ENCODE assay signal across 8 cellular contexts in genomic region chr19:1098177-1099051, GRCh38. TPM values are rescaled to one million over a fixed set of nuclear protein-coding genes. Genes with fewer than 3 reads are reported as not detected.
DNase-seq lines count a peak whose midpoint lies in the region; ATAC-seq, FAIRE-seq and TF ChIP-seq lines count a peak whose summit lies in the region.

No MANE protein-coding gene starts in this region.

- no peak overlapping the region for H3K27ac ChIP-seq in H1 (ENCODE audit: low read depth, low read length)
- H3K27ac ChIP-seq in osteoblast (ENCODE audit: low read depth, low read length): peak overlapping the region; percentile 48

- no peaks in the 10 kb centered on the region for H3K9me3 ChIP-seq in H1 (ENCODE audit: insufficient read depth in 2 of 2, low read depth in 1 of 2, low read length in 1 of 2)
- H3K9me3 ChIP-seq in osteoblast (ENCODE audit: low read depth, low read length): no peaks in the 10 kb centered on the region

- 0 out of 2 replicates have a peak overlapping the region, but pooled peaks have one; percentile 60 for H2BK12ac ChIP-seq in H1 (ENCODE audit: low read depth, low read length)

- H3K23ac ChIP-seq in H1 (ENCODE audit: insufficient read length): no peak overlapping the region

- H3K4me1 ChIP-seq in H1 (replicated peaks in 1 of 4; ENCODE audit: control insufficient read depth in 3 of 4, insufficient read depth in 4 of 4, low read length in 3 of 4) (peaks cover 4 to 21% (median 9%) of the 10 kb centered on the region in 4 experiments), osteoblast (ENCODE audit: insufficient read depth, low read length) (peaks cover 47% of the 10 kb centered on the region)

- H3K27me3 ChIP-seq in H1 (replicated peaks in 1 of 4; ENCODE audit: control insufficient read depth in 3 of 4, extremely low read depth in 1 of 4, insufficient read depth in 3 of 4, low read length in 3 of 4) (0 out of 7 replicates have a peak, but pooled peaks cover 0 to 2% (median 0%) of the 10 kb centered on the region in 4 experiments), osteoblast (ENCODE audit: insufficient read depth, low read length) (no peaks in the 10 kb centered on the region)

- no peak overlapping the region for H4K5ac ChIP-seq in H1 (ENCODE audit: insufficient read length, low read depth, low read length)

- peak overlapping the region; percentile 72; the same call in 1 of the 2 replicates for H2BK20ac ChIP-seq in H1 (ENCODE audit: low read length)

- DNase-seq in COLO668 (lab: John Stamatoyannopoulos, UW; ENCODE audit: unreplicated experiment): peak; percentile 43
- DNase-seq in NCI-H2029 (lab: John Stamatoyannopoulos, UW): peak; percentile 88
- DNase-seq in H1 (ENCODE audit: low read depth in 1 of 2, low spot score in 2 of 2): no peak
- DNase-seq in osteoblast (ENCODE audit: insufficient read length, low spot score, missing footprints): no peak
- DNase-seq in amygdala (lab: John Stamatoyannopoulos, UW): no peak
- DNase-seq in SW 1271 (lab: John Stamatoyannopoulos, UW): no peak
- DNase-seq in midbrain (lab: John Stamatoyannopoulos, UW): no peak

- peaks cover 8 to 16% of the 10 kb centered on the region in 2 experiments for H3K79me2 ChIP-seq in H1 (ENCODE audit: control insufficient read depth in 1 of 2, insufficient read depth in 2 of 2, low read length in 2 of 2)
- H3K79me2 ChIP-seq in osteoblast (ENCODE audit: insufficient read depth, low read length): peaks cover 17% of the 10 kb centered on the region

- H2AFZ ChIP-seq in H1 (ENCODE audit: low read length) (no peak overlapping the region), osteoblast (ENCODE audit: low read length) (no peak overlapping the region)

- TF ChIP-seq CTCF in H1 (IDR thresholded peaks at IDR 0.05; ENCODE audit: control extremely low read depth in 1 of 3, insufficient read depth in 1 of 3, low read depth in 1 of 3, low read length in 3 of 3) (no peak), osteoblast (IDR thresholded peaks at IDR 0.05; ENCODE audit: extremely low read depth, low read depth, low read length) (no peak)

- H3K18ac ChIP-seq in H1 (ENCODE audit: extremely low read depth, low read length): no peak overlapping the region

- 0 out of 2 replicates have a peak overlapping the region, but pooled peaks have one; percentile 24 for H2BK5ac ChIP-seq in H1 (ENCODE audit: low read depth, low read length)

- H4K20me1 ChIP-seq in H1 (replicated peaks in 1 of 2; ENCODE audit: control insufficient read depth in 1 of 2, insufficient read depth in 2 of 2, low read length in 2 of 2) (peaks cover 8 to 9% of the 10 kb centered on the region in 2 experiments), osteoblast (ENCODE audit: insufficient read depth, low read length) (peaks cover 12% of the 10 kb centered on the region)

- TF ChIP-seq POLR2A in H1 (IDR thresholded peaks at IDR 0.05; ENCODE audit: control extremely low read depth in 1 of 2, low read depth in 2 of 2, low read length in 2 of 2): no peak

- CTCF ChIA-PET in H1 (lab: Charles Lee; ENCODE audit: partially characterized antibody): interaction anchor here (0.9 to 1.8 kb wide), 4 partner anchors 8 to 33 kb away, joined by 3 to 6 read pairs (median 5); no protein-coding TSS in a partner anchor

- H2BK120ac ChIP-seq in H1 (replicated peaks; ENCODE audit: low read depth, low read length): no peak overlapping the region

- H3K79me1 ChIP-seq in H1 (ENCODE audit: low read depth, low read length): peaks cover 11% of the 10 kb centered on the region; the same call in 1 of the 2 replicates

- no peak for TF ChIP-seq EP300 in H1 (IDR thresholded peaks at IDR 0.05; ENCODE audit: borderline replicate concordance in 1 of 2, low read depth in 2 of 2, low read length in 2 of 2)

- TF ChIP-seq RAD21 in H1 (IDR thresholded peaks at IDR 0.05 in 1 of 2, conservative IDR thresholded peaks at IDR 0.05 in 1 of 2; ENCODE audit: low read depth in 2 of 2, low read length in 2 of 2): no peak

- no peak overlapping the region for H3K4me2 ChIP-seq in H1 (ENCODE audit: insufficient read depth in 1 of 2, low read depth in 2 of 2, low read length in 2 of 2)
- no peak overlapping the region for H3K4me2 ChIP-seq in osteoblast (ENCODE audit: insufficient read depth, low read length)

- H3K56ac ChIP-seq in H1 (replicated peaks; ENCODE audit: insufficient read length, low read depth, low read length): no peak overlapping the region

- H2BK15ac ChIP-seq in H1 (ENCODE audit: low read length): peak overlapping the region; percentile 61

- peak overlapping the region; percentile 7 for H4K91ac ChIP-seq in H1 (replicated peaks; ENCODE audit: insufficient read length, low read length)

- no peak overlapping the region; a peak in 1 of 7 replicates for H3K9ac ChIP-seq in H1 (replicated peaks in 1 of 4; ENCODE audit: extremely low read depth in 1 of 4, low read depth in 3 of 4, low read length in 3 of 4)

- H3K23me2 ChIP-seq in H1 (ENCODE audit: low read depth, low read length): peaks cover 5% of the 10 kb centered on the region

- H2AK5ac ChIP-seq in H1 (ENCODE audit: low read depth, low read length): peak overlapping the region; percentile 86; the same call in 1 of the 2 replicates

- H3K4me3 ChIP-seq in H1 (ENCODE audit: extremely low read depth in 1 of 4, insufficient read depth in 2 of 4, low read depth in 3 of 4, low read length in 4 of 4) (no peak overlapping the region), osteoblast (ENCODE audit: insufficient read depth, low read length) (no peak overlapping the region)

- H3K36me3 ChIP-seq in H1 (ENCODE audit: control insufficient read depth in 2 of 4, insufficient read depth in 4 of 4, low read length in 3 of 4) (peaks cover 0 to 4% (median 1%) of the 10 kb centered on the region in 4 experiments; a peak in 2 of 8 replicates), osteoblast (ENCODE audit: insufficient read depth, low read length) (no peaks in the 10 kb centered on the region)

- H3K14ac ChIP-seq in H1 (ENCODE audit: insufficient read length): no peak overlapping the region

- POLR2A ChIA-PET in H1 (lab: Charles Lee; ENCODE audit: partially characterized antibody): interaction anchor here (0.6 to 3.0 kb wide), 9 partner anchors 10 to 171 kb away, joined by 3 to 13 read pairs (median 5); partner anchors contain the start of gene CIRBP

- ATAC-seq in HG02763 (IDR thresholded peaks at IDR 0.05; ENCODE audit: unreplicated experiment): no peak

- H3K4ac ChIP-seq in H1 (replicated peaks; ENCODE audit: insufficient read length, low read depth, low read length): peak overlapping the region; percentile 13

- no peak overlapping the region for H4K8ac ChIP-seq in H1 (ENCODE audit: extremely low read depth, insufficient read depth, low read length)

- whole genome bisulfite sequencing in H1 (ENCODE audit: extremely low coverage in 1 of 2, insufficient coverage in 1 of 2, insufficient read length in 1 of 2, insufficient replicate concordance in 2 of 2, low coverage in 1 of 2, low lambda C conversion rate in 2 of 2, missing lambda C conversion rate in 1 of 2), 2 experiments: 81% methylated on average over 15 of the region's 15 CpGs; no CpG with 5 or more reads in 1 of the 2 experiments

- FAIRE-seq in H1 (lab: Jason Lieb, UNC): no peak

RNA-seq across cellular contexts. Expression of gene POLR2E, which starts 3.2 kb away (rescaled TPM):
- total RNA-seq in H1 (2021; fragmentation: NEBNext Ultra II Directional; extraction: Animal tissue kit (Norgen Biotek cat#: 25700)): 274 and 281 TPM in 2 replicates
- polyA plus RNA-seq in H1 (2011; rRNA removed): 381 and 483 TPM in 2 replicates
- polyA plus RNA-seq in H1 (2011; cell fraction: cytosol; rRNA removed): 378 TPM
- 283 TPM for polyA plus RNA-seq in H1 (2011; cell fraction: nucleus; rRNA removed)
- polyA plus RNA-seq in H1 (2012, experiment 1 of 2): 286 to 416 TPM (median 379 TPM) in 4 replicates
- polyA plus RNA-seq in H1 (2012, experiment 2 of 2): 296 TPM
- polyA plus RNA-seq in H1 (2013, experiment 1 of 2): 195 TPM
- 204 TPM for polyA plus RNA-seq in H1 (2013, experiment 2 of 2)
- polyA minus RNA-seq in H1 (2011; rRNA and poly(A)+ RNA removed): 110 and 140 TPM in 2 replicates
- 128 TPM for polyA minus RNA-seq in H1 (2011; cell fraction: cytosol; rRNA and poly(A)+ RNA removed)
- polyA minus RNA-seq in H1 (2011; cell fraction: nucleus; rRNA and poly(A)+ RNA removed): 125 TPM
- 70.2 and 74.0 TPM in 2 replicates for total RNA-seq in osteoblast

RNA-seq across cellular contexts. Expression of gene GPX4, which starts 5.4 kb away (rescaled TPM):
- 342 and 355 TPM in 2 replicates for total RNA-seq in H1 (2021; fragmentation: NEBNext Ultra II Directional; extraction: Animal tissue kit (Norgen Biotek cat#: 25700))
- polyA plus RNA-seq in H1 (2011; rRNA removed): 693 and 947 TPM in 2 replicates
- polyA plus RNA-seq in H1 (2011; cell fraction: cytosol; rRNA removed): 779 TPM
- polyA plus RNA-seq in H1 (2011; cell fraction: nucleus; rRNA removed): 730 TPM
- polyA plus RNA-seq in H1 (2012, experiment 1 of 2): 475 to 711 TPM (median 640 TPM) in 4 replicates
- polyA plus RNA-seq in H1 (2012, experiment 2 of 2): 958 TPM
- polyA plus RNA-seq in H1 (2013, experiment 1 of 2): 575 TPM
- 562 TPM for polyA plus RNA-seq in H1 (2013, experiment 2 of 2)
- polyA minus RNA-seq in H1 (2011; rRNA and poly(A)+ RNA removed): 186 and 191 TPM in 2 replicates
- 297 TPM for polyA minus RNA-seq in H1 (2011; cell fraction: cytosol; rRNA and poly(A)+ RNA removed)
- 155 TPM for polyA minus RNA-seq in H1 (2011; cell fraction: nucleus; rRNA and poly(A)+ RNA removed)
- 515 TPM in 2 replicates for total RNA-seq in osteoblast

RNA-seq across cellular contexts. Expression of gene ARHGAP45, which starts 31.4 kb away (rescaled TPM):
- 41.8 and 43.6 TPM in 2 replicates for total RNA-seq in H1 (2021; fragmentation: NEBNext Ultra II Directional; extraction: Animal tissue kit (Norgen Biotek cat#: 25700))
- 31.4 and 40.2 TPM in 2 replicates for polyA plus RNA-seq in H1 (2011; rRNA removed)
- 36.8 TPM for polyA plus RNA-seq in H1 (2011; cell fraction: cytosol; rRNA removed)
- polyA plus RNA-seq in H1 (2011; cell fraction: nucleus; rRNA removed): 67.4 TPM
- 26.5 to 43.1 TPM (median 35.3 TPM) in 4 replicates for polyA plus RNA-seq in H1 (2012, experiment 1 of 2)
- 29.2 TPM for polyA plus RNA-seq in H1 (2012, experiment 2 of 2)
- 16.7 TPM for polyA plus RNA-seq in H1 (2013, experiment 1 of 2)
- polyA plus RNA-seq in H1 (2013, experiment 2 of 2): 16.2 TPM
- 13.6 and 19.9 TPM in 2 replicates for polyA minus RNA-seq in H1 (2011; rRNA and poly(A)+ RNA removed)
- polyA minus RNA-seq in H1 (2011; cell fraction: cytosol; rRNA and poly(A)+ RNA removed): 28.4 TPM
- 25.1 TPM for polyA minus RNA-seq in H1 (2011; cell fraction: nucleus; rRNA and poly(A)+ RNA removed)
- 0.59 and 0.72 TPM in 2 replicates for total RNA-seq in osteoblast

RNA-seq across cellular contexts. Expression of gene ABCA7, which starts 58.5 kb away (rescaled TPM):
- 25.6 and 29.7 TPM in 2 replicates for total RNA-seq in H1 (2021; fragmentation: NEBNext Ultra II Directional; extraction: Animal tissue kit (Norgen Biotek cat#: 25700))
- polyA plus RNA-seq in H1 (2011; rRNA removed): 10.4 and 17.4 TPM in 2 replicates
- polyA plus RNA-seq in H1 (2011; cell fraction: cytosol; rRNA removed): 11.0 TPM
- polyA plus RNA-seq in H1 (2011; cell fraction: nucleus; rRNA removed): 75.8 TPM
- polyA plus RNA-seq in H1 (2012, experiment 1 of 2): 24.0 to 35.6 TPM (median 26.9 TPM) in 4 replicates
- 20.8 TPM for polyA plus RNA-seq in H1 (2012, experiment 2 of 2)
- polyA plus RNA-seq in H1 (2013, experiment 1 of 2): 22.9 TPM
- 19.2 TPM for polyA plus RNA-seq in H1 (2013, experiment 2 of 2)
- polyA minus RNA-seq in H1 (2011; rRNA and poly(A)+ RNA removed): 7.3 and 11.6 TPM in 2 replicates
- 17.7 TPM for polyA minus RNA-seq in H1 (2011; cell fraction: cytosol; rRNA and poly(A)+ RNA removed)
- 32.0 TPM for polyA minus RNA-seq in H1 (2011; cell fraction: nucleus; rRNA and poly(A)+ RNA removed)
- total RNA-seq in osteoblast: 33.3 and 43.0 TPM in 2 replicates

Comparison
In these comparisons a context has a peak if more than half of its experiments do, and no peak if none do; other contexts are left out.
1. DNase-seq: peak in COLO668 (single experiment) and NCI-H2029 (single experiment); none in H1 (0 of 2), osteoblast (single experiment), amygdala (0 of 56), SW 1271 (0 of 2) and midbrain (single experiment).
2. RNA of gene ARHGAP45, which starts 31.4 kb away (total RNA-seq): 41.8 to 43.6 TPM in H1; 0.59 to 0.72 TPM in osteoblast; every median in the first group is over 10 times any median in the second.